Comparison of ENCODE assay signal across 17 cellular contexts in genomic region chr3:32083901-32084300, GRCh38. TPM values are rescaled to one million over a fixed set of nuclear protein-coding genes. Genes with fewer than 3 reads are reported as not detected.
DNase-seq lines count a peak whose midpoint lies in the region; ATAC-seq and TF ChIP-seq lines count a peak whose summit lies in the region.
"Had no signal": no experiment of that assay in that cellular context is flagged by ENCODE, and none has a peak within 500 bp of the region (broad histone marks: within the 10 kb centered on the region; RNA-seq: fewer than 3 reads in every experiment).

No MANE protein-coding gene starts in this region.

- no peaks in the 10 kb centered on the region for H3K27me3 ChIP-seq in Karpas-422 (ENCODE audit: low read length)
- no peaks in the 10 kb centered on the region for H3K27me3 ChIP-seq in ascending aorta
- H3K27me3 ChIP-seq in tibial artery = no peaks in the 10 kb centered on the region
- H3K27me3 ChIP-seq in foreskin keratinocyte = peaks cover 22% of the 10 kb centered on the region
- H3K27me3 ChIP-seq: BLaER1 had no signal

- no peaks in the 10 kb centered on the region for H3K9me2 ChIP-seq in Karpas-422 (replicated peaks; ENCODE audit: insufficient read depth, low read length)

- no peak for TF ChIP-seq CTCF in ascending aorta (IDR thresholded peaks at IDR 0.05)
- no peak for TF ChIP-seq CTCF in mesothelial cell of epicardium (IDR thresholded peaks at IDR 0.05; ENCODE audit: unreplicated experiment)
- no peak for TF ChIP-seq CTCF in tibial artery (IDR thresholded peaks at IDR 0.05)
- TF ChIP-seq CTCF in foreskin keratinocyte (conservative IDR thresholded peaks at IDR 0.05) = no peak

- no peak overlapping the region for H3K9ac ChIP-seq in Karpas-422 (ENCODE audit: low read length)
- H3K9ac ChIP-seq: BLaER1, GM23248 had no signal

- DNase-seq in Karpas-422 (peak; percentile 16), ascending aorta (ENCODE audit: low spot score in 2 of 2) (no peak), mesothelial cell of epicardium (ENCODE audit: low spot score in 2 of 2, unreplicated experiment in 2 of 2) (no peak), tibial artery (no peak), foreskin keratinocyte (no peak), amygdala (lab: John Stamatoyannopoulos, UW) (no peak), ureter (ENCODE audit: low spot score) (no peak)
- DNase-seq: Caco-2; CD4-positive, CD25-positive, alpha-beta regulatory T cell; CD8-positive, alpha-beta T cell; DMS153; DND-41; GM23248; H7; HCEC 1CT had no signal

- H3K36me3 ChIP-seq in Karpas-422 (ENCODE audit: insufficient read depth, low read length) (no peaks in the 10 kb centered on the region), ascending aorta (no peaks in the 10 kb centered on the region), tibial artery (no peaks in the 10 kb centered on the region)
- H3K36me3 ChIP-seq: BLaER1 had no signal

- no peak for ATAC-seq in foreskin keratinocyte
- ATAC-seq: CD8-positive, alpha-beta T cell had no signal

- peaks cover 15% of the 10 kb centered on the region for H3K4me1 ChIP-seq in Karpas-422 (ENCODE audit: low read length)
- peaks cover 0 to 14% of the 10 kb centered on the region in 2 donors for H3K4me1 ChIP-seq in ascending aorta
- H3K4me1 ChIP-seq in tibial artery = peaks cover 0 to 40% (median 12%) of the 10 kb centered on the region in 4 donors
- no peaks in the 10 kb centered on the region for H3K4me1 ChIP-seq in foreskin keratinocyte
- H3K4me1 ChIP-seq: BLaER1 had no signal

- no peaks in the 10 kb centered on the region; the same call in 1 of the 2 replicates for H3K9me3 ChIP-seq in Karpas-422 (ENCODE audit: low read length)
- H3K9me3 ChIP-seq in ascending aorta = no peaks in the 10 kb centered on the region
- H3K9me3 ChIP-seq in tibial artery = no peaks in the 10 kb centered on the region
- H3K9me3 ChIP-seq: Caco-2 had no signal

- no peak overlapping the region for H3K4me3 ChIP-seq in Karpas-422 (ENCODE audit: low read length)
- H3K4me3 ChIP-seq in ascending aorta = no peak overlapping the region
- no peak overlapping the region for H3K4me3 ChIP-seq in tibial artery
- H3K4me3 ChIP-seq: BLaER1, GM23248 had no signal

- peaks cover 28% of the 10 kb centered on the region for H3K4me1 Mint-ChIP-seq in mesothelial cell of epicardium
- H3K4me1 Mint-ChIP-seq: CD4-positive, CD25-positive, alpha-beta regulatory T cell had no signal

- H3K27ac ChIP-seq in Karpas-422 (ENCODE audit: low read length) = no peak overlapping the region
- H3K27ac ChIP-seq in ascending aorta = peak overlapping the region; percentile 59 to 68
- H3K27ac ChIP-seq in tibial artery = peak overlapping the region; percentile 72 to 74
- H3K27ac ChIP-seq in foreskin keratinocyte = no peak overlapping the region
- H3K27ac ChIP-seq: BLaER1, GM23248 had no signal

- H3K9me3 Mint-ChIP-seq in mesothelial cell of epicardium = peaks cover 14% of the 10 kb centered on the region

- peak overlapping the region; percentile 66 for H3K27ac Mint-ChIP-seq in mesothelial cell of epicardium
- H3K27ac Mint-ChIP-seq: B cell; CD4-positive, CD25-positive, alpha-beta regulatory T cell; CD8-positive, alpha-beta T cell had no signal

- H3K79me2 ChIP-seq in Karpas-422 (ENCODE audit: low read length) = no peaks in the 10 kb centered on the region

- H3K4me2 ChIP-seq in Karpas-422 (ENCODE audit: low read depth, low read length, poor library complexity, severe bottlenecking) = no peak overlapping the region
- H3K4me2 ChIP-seq: BLaER1 had no signal

- intact Hi-C loops in ascending aorta (cut with DNase I) = loop anchor here (2.0 kb wide), 1 partner anchor 23 kb away; the partner anchor contains the start of gene GPD1L
- intact Hi-C loops in tibial artery (cut with DNase I; ENCODE audit: low total_unique reads) = no loop called here

- peaks cover 1% of the 10 kb centered on the region for H3K36me3 Mint-ChIP-seq in mesothelial cell of epicardium
- H3K36me3 Mint-ChIP-seq: CD4-positive, CD25-positive, alpha-beta regulatory T cell; CD8-positive, alpha-beta T cell had no signal

- H4K20me1 ChIP-seq in Karpas-422 (ENCODE audit: insufficient read depth, low read depth, low read length) = no peaks in the 10 kb centered on the region
- H4K20me1 ChIP-seq: BLaER1 had no signal

- no peak overlapping the region for H2AFZ ChIP-seq in Karpas-422 (ENCODE audit: low read length)
- H2AFZ ChIP-seq: GM23248 had no signal

- no peaks in the 10 kb centered on the region for H3K27me3 Mint-ChIP-seq in mesothelial cell of epicardium (ENCODE audit: low read depth)

- H3K4me3 Mint-ChIP-seq in mesothelial cell of epicardium = no peak overlapping the region
- H3K4me3 Mint-ChIP-seq: B cell; CD4-positive, CD25-positive, alpha-beta regulatory T cell; CD8-positive, alpha-beta T cell had no signal

RNA-seq across cellular contexts. Expression of gene GPD1L, which starts 22.5 kb away (rescaled TPM):
- total RNA-seq in Karpas-422 (2014; rRNA removed; shearing (Covaris generic); ENCODE audit: low replicate concordance) = 13.5 and 20.0 TPM in 2 replicates
- 14.4 TPM for total RNA-seq in ascending aorta
- 8.5 to 10.4 TPM (median 9.3 TPM) in 3 replicates for total RNA-seq in mesothelial cell of epicardium
- 4.0 and 4.5 TPM in 2 replicates for total RNA-seq in foreskin keratinocyte
- polyA plus RNA-seq in foreskin keratinocyte = 1.8 and 1.9 TPM in 2 replicates
- total RNA-seq in ureter = 60.8 TPM

Comparison
In these comparisons a context has a peak if more than half of its experiments do, and no peak if none do; other contexts are left out.
1. H3K27ac ChIP-seq: peak in ascending aorta (2 of 2) and tibial artery (2 of 2); none in Karpas-422 (single experiment) and foreskin keratinocyte (single experiment).